In the genomic region with DNA sequence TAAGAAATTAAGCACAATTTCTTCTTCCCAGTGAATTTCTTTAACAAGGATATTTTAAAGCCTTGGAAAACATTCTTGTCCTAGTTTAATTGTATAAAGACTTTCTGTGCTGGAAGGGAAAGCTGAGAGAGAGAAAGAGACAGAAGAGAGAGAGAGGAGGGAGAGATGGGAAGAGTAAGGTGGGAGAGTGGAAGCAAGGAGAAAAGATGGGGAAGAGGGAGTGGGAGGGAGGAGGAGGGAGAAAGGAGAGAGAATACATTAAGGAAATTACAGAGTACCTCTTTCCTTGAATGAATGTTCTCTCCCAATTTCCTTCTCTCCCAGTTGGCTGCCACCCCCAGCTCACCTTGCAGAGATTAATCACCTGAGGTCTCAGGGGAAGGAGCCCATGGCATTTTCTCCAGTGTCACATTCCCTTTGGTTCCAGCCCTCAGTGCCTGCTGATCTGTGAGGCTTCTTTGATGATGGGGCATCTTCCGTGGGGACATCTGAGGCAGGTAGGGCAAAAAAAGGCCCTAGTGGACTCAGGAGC, we compare ENCODE assay signal across 10 cellular contexts. TPM values are rescaled to one million over a fixed set of nuclear protein-coding genes. Genes with fewer than 3 reads are reported as not detected.
"Had no signal": no experiment of that assay in that cellular context is flagged by ENCODE, and none has a peak within 500 bp of the region (broad histone marks: within the 10 kb centered on the region; RNA-seq: fewer than 3 reads in every experiment).

No MANE protein-coding gene starts in this region.

- H3K27ac ChIP-seq: GM23248, HL-60 had no signal

- H3K27ac Mint-ChIP-seq: IgD-negative memory B cell had no signal

- H3K4me3 Mint-ChIP-seq: IgD-negative memory B cell had no signal

- H3K36me3 ChIP-seq: HAP-1 had no signal

- H3K4me3 ChIP-seq: GM23248, HAP-1 had no signal

- H3K9me3 Mint-ChIP-seq: IgD-negative memory B cell had no signal

- H3K9me3 ChIP-seq: HAP-1 had no signal

- DNase-seq: GM23248, GOT3, H7, KBM-7 had no signal

- H3K36me3 Mint-ChIP-seq: IgD-negative memory B cell had no signal

- H3K4me1 ChIP-seq: HAP-1 had no signal

RNA-seq across cellular contexts. Expression of gene KCNA10, which starts 32.4 kb away (rescaled TPM):
- total RNA-seq: GM23248, H4, H7, HepG2, HT1080 had no signal

RNA-seq across cellular contexts. Expression of gene KCNA2, which starts 54.8 kb away (rescaled TPM):
- total RNA-seq: GM23248, HepG2, HT1080 had no signal
